9 cellular contexts compared by ENCODE assay signal in the genomic region with DNA sequence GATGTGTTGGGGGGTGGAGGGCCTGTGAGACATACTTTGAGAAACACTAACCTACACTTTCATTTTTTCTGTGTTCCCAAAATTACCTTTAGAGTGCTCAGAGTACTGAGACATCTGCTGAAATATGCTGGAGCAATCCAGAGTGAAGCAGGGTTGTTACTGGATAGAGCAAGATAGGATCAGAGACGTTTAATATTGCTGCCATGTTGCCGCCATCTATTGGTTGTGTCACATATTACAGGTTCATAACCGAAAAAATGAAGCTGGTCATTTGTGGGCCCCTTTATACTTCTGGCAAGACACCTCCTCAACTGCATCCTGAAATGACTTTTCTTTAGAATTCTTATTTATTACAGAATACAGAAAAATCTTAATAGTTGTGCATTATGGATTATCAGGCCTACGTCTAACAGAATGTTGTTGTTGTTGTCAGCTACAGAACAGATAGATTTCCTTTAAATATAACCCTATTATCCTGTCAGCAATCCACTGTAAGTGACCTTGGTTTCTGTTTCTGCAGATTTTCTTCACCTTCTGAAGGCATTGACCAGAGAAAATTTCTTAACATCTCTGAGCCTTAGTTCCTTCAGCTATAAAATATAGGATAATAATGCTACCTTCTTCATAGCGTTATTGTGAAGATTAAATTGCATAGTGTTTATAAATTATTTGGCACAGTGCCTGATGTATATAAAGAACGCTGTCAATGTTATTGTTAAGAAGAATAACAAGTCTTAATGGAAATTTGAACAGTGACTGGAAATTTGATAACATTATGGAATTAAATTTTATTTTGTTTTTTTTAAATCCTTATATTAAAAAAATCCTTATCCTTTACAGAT.
A peak's percentile ranks its signal among the peaks of the same experiment; 100 is the strongest.
DNase-seq lines count a peak whose midpoint lies in the region; ATAC-seq and FAIRE-seq lines count a peak whose summit lies in the region.
"Had no signal": no experiment of that assay in that cellular context is flagged by ENCODE, and none has a peak within 500 bp of the region (broad histone marks: within the 10 kb centered on the region; RNA-seq: fewer than 3 reads in every experiment).

No MANE protein-coding gene starts in this region.

- H3K9ac ChIP-seq in muscle layer of colon (ENCODE audit: low read length), result no peak overlapping the region

- peak overlapping the region; percentile 23 for H3K27ac ChIP-seq in muscle layer of colon (ENCODE audit: low read depth, low read length)

- H3K9me3 ChIP-seq in muscle layer of colon (ENCODE audit: low read length), result no peaks in the 10 kb centered on the region

- peaks cover 13% of the 10 kb centered on the region for H3K4me1 ChIP-seq in muscle layer of colon (ENCODE audit: insufficient read depth, low read length)

- peak; percentile 68 for ATAC-seq in HG02623 (IDR thresholded peaks at IDR 0.05; ENCODE audit: unreplicated experiment)
- ATAC-seq in HG03108 (IDR thresholded peaks at IDR 0.05; ENCODE audit: unreplicated experiment), result no peak

- FAIRE-seq in TTC549 (lab: Jason Lieb, UNC), result peak; percentile 80
- FAIRE-seq: frontal cortex had no signal

- no peak overlapping the region for H3K4me3 ChIP-seq in muscle layer of colon (ENCODE audit: low read depth in 1 of 2, low read length in 2 of 2)

- H3K36me3 ChIP-seq in muscle layer of colon (ENCODE audit: insufficient read depth, low read length), result no peaks in the 10 kb centered on the region

- peak; percentile 55 for DNase-seq in stimulated activated CD4-positive, alpha-beta T cell treated with anti-CD3 and anti-CD28 coated beads, Interleukin-4, amount 100 ng/mL, for 24 hours
- DNase-seq in stimulated activated CD4-positive, alpha-beta T cell treated with anti-CD3 and anti-CD28 coated beads, Interleukin-12 subunit alpha, Interleukin-12 subunit beta, amount 100 ng/mL, for 4 hours, result no peak
- peak; percentile 43 for DNase-seq in NCI-H2081 treated with DMSO at 0.1 percent for 48 hours (lab: John Stamatoyannopoulos, UW)
- peak; percentile 55 for DNase-seq in epidermal melanocyte (ENCODE audit: insufficient read length, low spot score)

- no peaks in the 10 kb centered on the region for H3K27me3 ChIP-seq in muscle layer of colon (ENCODE audit: control insufficient read depth in 1 of 2, insufficient read depth in 2 of 2, low read length in 2 of 2)
